Comparison of ENCODE assay signal across 36 cellular contexts in genomic region chr18:50994031-50994430, GRCh38.
"Had no signal": no experiment of that assay in that cellular context is flagged by ENCODE, and none has a peak within 500 bp of the region (broad histone marks: within the 10 kb centered on the region; RNA-seq: fewer than 3 reads in every experiment).

No MANE protein-coding gene starts in this region.

- H3K27ac Mint-ChIP-seq: activated CD4-positive, alpha-beta memory T cell treated with anti-CD3 and anti-CD28 coated beads, Interleukin-2, amount 10 ng/mL, durations not matched to agents 7 days and 5 days; activated CD4-positive, alpha-beta T cell treated with anti-CD3 and anti-CD28 coated beads for 36 hours; activated CD4-positive, alpha-beta T cell treated with anti-CD3 and anti-CD28 coated beads, Interleukin-2, amount 10 ng/mL, durations not matched to agents 7 days and 5 days; activated CD8-positive, alpha-beta memory T cell treated with anti-CD3 and anti-CD28 coated beads, Interleukin-2, amount 10 ng/mL, durations not matched to agents 7 days and 5 days; activated CD8-positive, alpha-beta T cell treated with anti-CD3 and anti-CD28 coated beads, Interleukin-2, amount 10 ng/mL, durations not matched to agents 7 days and 5 days; activated naive CD4-positive, alpha-beta T cell treated with anti-CD3 and anti-CD28 coated beads, Interleukin-2, amount 10 ng/mL, durations not matched to agents 7 days and 5 days; activated naive CD4-positive, alpha-beta T cell treated with anti-CD3 and anti-CD28 coated beads, Interleukin-2, amount 50 U/mL, for 24 hours; activated naive CD8-positive, alpha-beta T cell treated with anti-CD3 and anti-CD28 coated beads for 36 hours; activated T-cell treated with anti-CD3 and anti-CD28 coated beads, Interleukin-2, amount 50 U/mL, for 24 hours; activated T-helper 2 cell treated with anti-CD3 and anti-CD28 coated beads, Interferon-gamma antibody, Interleukin-2, Interleukin-4, amounts not matched to agents 10 μg/mL and 5 μg/mL and 100 μg/mL, durations not matched to agents 14 hours and 24 hours and 36 hours; T-helper 1 cell treated with Interleukin-12 subunit alpha and Interleukin-12 subunit beta and Interleukin-4 antibody, amounts not matched to agents 30 μg/mL and 1 μg/mL, for 36 hours; T-helper 2 cell treated with Interferon-gamma antibody and Interleukin-4, amounts not matched to agents 5 μg/mL and 100 μg/mL, for 36 hours had no signal

- H3K9me3 ChIP-seq: adrenal gland, body of pancreas, breast epithelium had no signal

- H3K4me3 ChIP-seq: adrenal gland, body of pancreas, breast epithelium had no signal

- H3K27ac ChIP-seq: adrenal gland, body of pancreas, brain microvascular endothelial cell, breast epithelium, VCaP had no signal

- ATAC-seq: activated CD4-positive, alpha-beta T cell treated with anti-CD3 and anti-CD28 coated beads for 36 hours; activated CD4-positive, CD25-positive, alpha-beta regulatory T cell treated with anti-CD3 and anti-CD28 coated beads, Interleukin-2, amount 50 U/mL, for 24 hours; activated CD8-positive, alpha-beta memory T cell treated with anti-CD3 and anti-CD28 coated beads, Interleukin-2, amount 10 ng/mL, durations not matched to agents 7 days and 5 days; activated CD8-positive, alpha-beta T cell treated with anti-CD3 and anti-CD28 coated beads, Interleukin-2, amount 10 ng/mL, durations not matched to agents 7 days and 5 days; body of pancreas had no signal

- H3K9me3 Mint-ChIP-seq: activated CD4-positive, alpha-beta memory T cell treated with anti-CD3 and anti-CD28 coated beads, Interleukin-2, amount 10 ng/mL, durations not matched to agents 7 days and 5 days; activated CD4-positive, alpha-beta T cell treated with anti-CD3 and anti-CD28 coated beads, Interleukin-2, amount 10 ng/mL, durations not matched to agents 7 days and 5 days; activated naive CD4-positive, alpha-beta T cell treated with anti-CD3 and anti-CD28 coated beads, Interleukin-2, amount 10 ng/mL, durations not matched to agents 7 days and 5 days; activated T-cell treated with anti-CD3 and anti-CD28 coated beads, Interleukin-2, amount 50 U/mL, for 24 hours; activated T-helper 2 cell treated with anti-CD3 and anti-CD28 coated beads, Interferon-gamma antibody, Interleukin-2, Interleukin-4, amounts not matched to agents 10 μg/mL and 5 μg/mL and 100 μg/mL, durations not matched to agents 14 hours and 24 hours and 36 hours; central memory CD8-positive, alpha-beta T cell; T-helper 1 cell treated with Interleukin-12 subunit alpha and Interleukin-12 subunit beta and Interleukin-4 antibody, amounts not matched to agents 30 μg/mL and 1 μg/mL, for 36 hours; T-helper 2 cell treated with Interferon-gamma antibody and Interleukin-4, amounts not matched to agents 5 μg/mL and 100 μg/mL, for 36 hours had no signal

- H3K27me3 ChIP-seq: adrenal gland, body of pancreas, brain microvascular endothelial cell, breast epithelium had no signal

- H3K36me3 ChIP-seq: adrenal gland, brain microvascular endothelial cell, breast epithelium had no signal

- H3K4me3 Mint-ChIP-seq: activated CD4-positive, alpha-beta memory T cell treated with anti-CD3 and anti-CD28 coated beads, Interleukin-2, amount 10 ng/mL, durations not matched to agents 7 days and 5 days; activated CD4-positive, alpha-beta T cell treated with anti-CD3 and anti-CD28 coated beads for 36 hours; activated CD4-positive, alpha-beta T cell treated with anti-CD3 and anti-CD28 coated beads, Interleukin-2, amount 10 ng/mL, durations not matched to agents 7 days and 5 days; activated CD8-positive, alpha-beta memory T cell treated with anti-CD3 and anti-CD28 coated beads, Interleukin-2, amount 10 ng/mL, durations not matched to agents 7 days and 5 days; activated CD8-positive, alpha-beta T cell treated with anti-CD3 and anti-CD28 coated beads, Interleukin-2, amount 10 ng/mL, durations not matched to agents 7 days and 5 days; activated naive CD4-positive, alpha-beta T cell treated with anti-CD3 and anti-CD28 coated beads, Interleukin-2, amount 10 ng/mL, durations not matched to agents 7 days and 5 days; activated naive CD4-positive, alpha-beta T cell treated with anti-CD3 and anti-CD28 coated beads, Interleukin-2, amount 50 U/mL, for 24 hours; activated naive CD8-positive, alpha-beta T cell treated with anti-CD3 and anti-CD28 coated beads for 36 hours; activated T-cell treated with anti-CD3 and anti-CD28 coated beads, Interleukin-2, amount 50 U/mL, for 24 hours; central memory CD8-positive, alpha-beta T cell; T-helper 1 cell treated with Interleukin-12 subunit alpha and Interleukin-12 subunit beta and Interleukin-4 antibody, amounts not matched to agents 30 μg/mL and 1 μg/mL, for 36 hours; T-helper 2 cell treated with Interferon-gamma antibody and Interleukin-4, amounts not matched to agents 5 μg/mL and 100 μg/mL, for 36 hours had no signal

- DNase-seq: activated CD4-positive, alpha-beta memory T cell treated with anti-CD3 and anti-CD28 coated beads, Interleukin-2, amount 10 ng/mL, durations not matched to agents 7 days and 5 days; activated CD4-positive, alpha-beta T cell treated with anti-CD3 and anti-CD28 coated beads for 1 hour; activated CD4-positive, alpha-beta T cell treated with anti-CD3 and anti-CD28 coated beads for 36 hours; activated CD4-positive, alpha-beta T cell treated with anti-CD3 and anti-CD28 coated beads for 48 hours; activated CD4-positive, alpha-beta T cell treated with anti-CD3 and anti-CD28 coated beads, Interleukin-2, amount 10 ng/mL, durations not matched to agents 7 days and 5 days; activated CD4-positive, alpha-beta T cell treated with anti-CD3 and anti-CD28 coated beads, Interleukin-2, amount 50 U/mL, for 48 hours; activated CD4-positive, CD25-positive, alpha-beta regulatory T cell; activated CD8-positive, alpha-beta memory T cell treated with anti-CD3 and anti-CD28 coated beads for 24 hours; activated CD8-positive, alpha-beta memory T cell treated with anti-CD3 and anti-CD28 coated beads, Interleukin-2, amount 10 ng/mL, durations not matched to agents 7 days and 5 days; activated CD8-positive, alpha-beta memory T cell treated with anti-CD3 and anti-CD28 coated beads, Interleukin-2, amount 50 U/mL, for 48 hours; activated CD8-positive, alpha-beta T cell treated with anti-CD3 and anti-CD28 coated beads, Interleukin-2, amount 10 ng/mL, durations not matched to agents 7 days and 5 days; activated effector memory CD4-positive, alpha-beta T cell treated with Interleukin-2 at 50 U/mL for 16 hours; activated gamma-delta T cell; activated naive CD4-positive, alpha-beta T cell treated with anti-CD3 and anti-CD28 coated beads, Interleukin-2, amount 10 ng/mL, durations not matched to agents 7 days and 5 days; activated naive CD4-positive, alpha-beta T cell treated with Interleukin-2 at 50 U/mL for 16 hours; activated naive CD8-positive, alpha-beta T cell treated with anti-CD3 and anti-CD28 coated beads for 36 hours; activated T-cell treated with anti-CD3 and anti-CD28 coated beads, Interleukin-2, amount 50 U/mL, for 24 hours; activated T-cell treated with anti-CD3 and anti-CD28 coated beads, Interleukin-2, amount 50 U/mL, for 48 hours; adrenal gland; amniotic stem cell; aorta; body of pancreas; brain microvascular endothelial cell; caudate nucleus; SW 1271; T-helper 1 cell; T-helper 2 cell; T-helper 9 cell had no signal

- H3K4me1 ChIP-seq: adrenal gland, body of pancreas, breast epithelium had no signal

- H3K36me3 Mint-ChIP-seq: activated naive CD4-positive, alpha-beta T cell treated with anti-CD3 and anti-CD28 coated beads, Interleukin-2, amount 10 ng/mL, durations not matched to agents 7 days and 5 days; activated naive CD4-positive, alpha-beta T cell treated with anti-CD3 and anti-CD28 coated beads, Interleukin-2, amount 50 U/mL, for 24 hours had no signal

- H3K27me3 Mint-ChIP-seq: activated CD4-positive, alpha-beta memory T cell treated with anti-CD3 and anti-CD28 coated beads, Interleukin-2, amount 10 ng/mL, durations not matched to agents 7 days and 5 days; activated CD4-positive, alpha-beta T cell treated with anti-CD3 and anti-CD28 coated beads for 36 hours; activated CD4-positive, alpha-beta T cell treated with anti-CD3 and anti-CD28 coated beads, Interleukin-2, amount 10 ng/mL, durations not matched to agents 7 days and 5 days; activated CD8-positive, alpha-beta memory T cell treated with anti-CD3 and anti-CD28 coated beads, Interleukin-2, amount 10 ng/mL, durations not matched to agents 7 days and 5 days; activated naive CD4-positive, alpha-beta T cell treated with anti-CD3 and anti-CD28 coated beads, Interleukin-2, amount 10 ng/mL, durations not matched to agents 7 days and 5 days; activated naive CD4-positive, alpha-beta T cell treated with anti-CD3 and anti-CD28 coated beads, Interleukin-2, amount 50 U/mL, for 24 hours; activated naive CD8-positive, alpha-beta T cell treated with anti-CD3 and anti-CD28 coated beads for 36 hours; activated T-cell treated with anti-CD3 and anti-CD28 coated beads, Interleukin-2, amount 50 U/mL, for 24 hours; central memory CD8-positive, alpha-beta T cell had no signal

- H3K4me1 Mint-ChIP-seq: activated CD4-positive, alpha-beta memory T cell treated with anti-CD3 and anti-CD28 coated beads, Interleukin-2, amount 10 ng/mL, durations not matched to agents 7 days and 5 days; activated CD4-positive, alpha-beta T cell treated with anti-CD3 and anti-CD28 coated beads for 36 hours; activated CD4-positive, alpha-beta T cell treated with anti-CD3 and anti-CD28 coated beads, Interleukin-2, amount 10 ng/mL, durations not matched to agents 7 days and 5 days; activated CD8-positive, alpha-beta memory T cell treated with anti-CD3 and anti-CD28 coated beads, Interleukin-2, amount 10 ng/mL, durations not matched to agents 7 days and 5 days; activated naive CD4-positive, alpha-beta T cell treated with anti-CD3 and anti-CD28 coated beads, Interleukin-2, amount 10 ng/mL, durations not matched to agents 7 days and 5 days; activated naive CD4-positive, alpha-beta T cell treated with anti-CD3 and anti-CD28 coated beads, Interleukin-2, amount 50 U/mL, for 24 hours; activated naive CD8-positive, alpha-beta T cell treated with anti-CD3 and anti-CD28 coated beads for 36 hours; central memory CD8-positive, alpha-beta T cell had no signal
